Comparison of ENCODE assay signal across 9 cellular contexts in genomic region chr10:99532687-99533495, GRCh38. TPM values are rescaled to one million over a fixed set of nuclear protein-coding genes. Genes with fewer than 3 reads are reported as not detected.
DNase-seq lines count a peak whose midpoint lies in the region; ATAC-seq and TF ChIP-seq lines count a peak whose summit lies in the region.
"Had no signal": no experiment of that assay in that cellular context is flagged by ENCODE, and none has a peak within 500 bp of the region (broad histone marks: within the 10 kb centered on the region; RNA-seq: fewer than 3 reads in every experiment).

TSS of gene NKX2-3 (plus strand) at chr10:99532942. CDS start at chr10:99533132, 190 bp downstream.

- H3K4me1 Mint-ChIP-seq in HFFc6 (ENCODE audit: low read depth): peaks cover 27% of the 10 kb centered on the region

- H3K27me3 Mint-ChIP-seq in HFFc6 (ENCODE audit: insufficient read depth): peaks cover 88% of the 10 kb centered on the region

- H3K27me3 ChIP-seq in foreskin keratinocyte: peaks cover 100% of the 10 kb centered on the region

- H3K36me3 Mint-ChIP-seq in HFFc6 (ENCODE audit: low read depth): peaks cover 14% of the 10 kb centered on the region

- H3K4me1 ChIP-seq in foreskin keratinocyte: no peaks in the 10 kb centered on the region

- H3K27ac ChIP-seq in foreskin keratinocyte: no peak within 1 kb of the TSS

- TF ChIP-seq CTCF in HFFc6 (IDR thresholded peaks at IDR 0.05): no peak
- no peak for TF ChIP-seq CTCF in foreskin keratinocyte (conservative IDR thresholded peaks at IDR 0.05)

- H3K4me3 Mint-ChIP-seq in HFFc6: peak within 1 kb of the TSS; percentile 37

- H3K27ac Mint-ChIP-seq in HFFc6: no peak within 1 kb of the TSS

- peak; percentile 21 for ATAC-seq in foreskin keratinocyte
- peak; percentile 42 for ATAC-seq in sciatic nerve
- ATAC-seq in HG02571 (IDR thresholded peaks at IDR 0.05; ENCODE audit: unreplicated experiment): no peak
- ATAC-seq in HG02763 (IDR thresholded peaks at IDR 0.05; ENCODE audit: unreplicated experiment): no peak

- intact Hi-C loops in sciatic nerve (cut with DNase I): no loop called here

- H3K9me3 Mint-ChIP-seq in HFFc6: peaks cover 4% of the 10 kb centered on the region; the same call in 1 of the 2 replicates

- peak; percentile 90 for DNase-seq in DMS 273 (lab: John Stamatoyannopoulos, UW; ENCODE audit: unreplicated experiment)
- DNase-seq in HFFc6: peak; percentile 33
- DNase-seq in SKM-1 (lab: John Stamatoyannopoulos, UW; ENCODE audit: unreplicated experiment): peak; percentile 91
- DNase-seq in foreskin keratinocyte: no peak
- DNase-seq in sciatic nerve (ENCODE audit: low spot score): peak; percentile 61
- no peak for DNase-seq in putamen (ENCODE audit: low spot score)

RNA-seq across cellular contexts. Expression of gene NKX2-3, which starts in this region (rescaled TPM):
- not detected for total RNA-seq in HFFc6 (2021; fragmentation: NEBNext Ultra II Directional; extraction: Animal tissue kit (Norgen Biotek cat#: 25700))
- total RNA-seq in foreskin keratinocyte (not detected in 2 replicates), sciatic nerve (not detected)
- polyA plus RNA-seq in foreskin keratinocyte: not detected in 2 replicates
- total RNA-seq: bronchial epithelial cell had no signal

Comparison
In these comparisons a context has a peak if more than half of its experiments do, and no peak if none do; other contexts are left out.
1. Peak in DNase-seq in HFFc6; RNA of the gene not detected or under 1 TPM.
2. Peak in ATAC-seq in foreskin keratinocyte; RNA of the gene not detected or under 1 TPM.
3. Peak in DNase-seq and ATAC-seq in sciatic nerve; RNA of the gene not detected or under 1 TPM.
4. DNase-seq: peak in DMS 273 (single experiment) and SKM-1 (single experiment); none in foreskin keratinocyte (0 of 2) and putamen (single experiment).